Comparison of ENCODE assay signal across 28 cellular contexts in genomic region chr6:77362055-77362454, GRCh38.
"Had no signal": no experiment of that assay in that cellular context is flagged by ENCODE, and none has a peak within 500 bp of the region (broad histone marks: within the 10 kb centered on the region; RNA-seq: fewer than 3 reads in every experiment).

No MANE protein-coding gene starts in this region.

- DNase-seq: stimulated activated CD4-positive, alpha-beta T cell treated with anti-CD3 and anti-CD28 coated beads, Interleukin-2, amount 100 ng/mL, for 48 hours; stimulated activated CD4-positive, alpha-beta T cell treated with anti-CD3 and anti-CD28 coated beads, Interleukin-4, amount 100 ng/mL, for 1 hour; stimulated activated CD4-positive, alpha-beta T cell treated with anti-CD3 and anti-CD28 coated beads, Interleukin-4, amount 100 ng/mL, for 24 hours; stimulated activated CD4-positive, alpha-beta T cell treated with anti-CD3 and anti-CD28 coated beads, Interleukin-4, amount 100 ng/mL, for 4 hours; stimulated activated CD8-positive, alpha-beta memory T cell treated with anti-CD3 and anti-CD28 coated beads, Interleukin-4, amount 100 ng/mL, for 48 hours; stimulated activated naive B cell treated with anti-CD40 and anti-IgM and Interleukin-4, amounts not matched to agents 10 μg/mL and 1 μg/mL and 100 μg/mL, for 72 hours; stimulated activated naive CD4-positive, alpha-beta T cell; stimulated activated naive CD4-positive, alpha-beta T cell treated with Interleukin-2 at 50 U/mL for 16 hours; stimulated activated naive CD8-positive, alpha-beta T cell treated with anti-CD3 and anti-CD28 coated beads, Interleukin-15, amount 100 ng/mL, for 72 hours; stimulated activated naive CD8-positive, alpha-beta T cell treated with anti-CD3 and anti-CD28 coated beads, Interleukin-15, Interleukin-2, amounts not matched to agents 100 U/mL and 50 U/mL, for 24 hours; stomach; substantia nigra; testis; thyroid gland; tibial artery; transverse colon; upper lobe of left lung; upper lobe of right lung; uterus had no signal

- H3K27ac Mint-ChIP-seq: stimulated activated effector memory CD8-positive, alpha-beta T cell treated with anti-CD3 and anti-CD28 coated beads, Interleukin-12 subunit alpha, Interleukin-12 subunit beta, amount 100 ng/mL, for 72 hours; stimulated activated memory B cell treated with anti-CD40 and anti-IgM and Interleukin-4, amounts not matched to agents 10 μg/mL and 1 μg/mL and 100 μg/mL, for 72 hours; stimulated activated naive B cell treated with anti-CD40 and anti-IgM and Interleukin-4, amounts not matched to agents 10 μg/mL and 1 μg/mL and 100 μg/mL, for 72 hours; stimulated activated naive CD8-positive, alpha-beta T cell treated with anti-CD3 and anti-CD28 coated beads, Interleukin-15, amount 100 ng/mL, for 72 hours; stimulated activated naive CD8-positive, alpha-beta T cell treated with anti-CD3 and anti-CD28 coated beads, Interleukin-15, Interleukin-2, amounts not matched to agents 100 ng/mL and 50 ng/mL, for 24 hours; type B pancreatic cell had no signal

- H3K27me3 Mint-ChIP-seq: stimulated activated memory B cell treated with anti-CD40 and anti-IgM and Interleukin-4, amounts not matched to agents 10 μg/mL and 1 μg/mL and 100 μg/mL, for 72 hours; stimulated activated naive B cell treated with anti-CD40 and anti-IgM and Interleukin-4, amounts not matched to agents 10 μg/mL and 1 μg/mL and 100 μg/mL, for 72 hours; stimulated activated naive CD8-positive, alpha-beta T cell treated with anti-CD3 and anti-CD28 coated beads, Interleukin-15, amount 100 ng/mL, for 72 hours; stimulated activated naive CD8-positive, alpha-beta T cell treated with anti-CD3 and anti-CD28 coated beads, Interleukin-15, Interleukin-2, amounts not matched to agents 100 ng/mL and 50 ng/mL, for 24 hours; type B pancreatic cell had no signal

- H3K4me1 ChIP-seq: stomach, suprapubic skin, thyroid gland, tibial artery, tibial nerve, transverse colon, upper lobe of left lung, upper lobe of right lung, uterus, vagina had no signal

- FAIRE-seq: urothelium cell line had no signal

- ATAC-seq: stimulated activated effector memory CD8-positive, alpha-beta T cell treated with anti-CD3 and anti-CD28 coated beads, Interleukin-12 subunit alpha, Interleukin-12 subunit beta, amount 100 ng/mL, for 72 hours; stimulated activated memory B cell treated with anti-CD40 and anti-IgM and Interleukin-4, amounts not matched to agents 10 μg/mL and 1 μg/mL and 100 μg/mL, for 72 hours; stimulated activated naive B cell treated with anti-CD40 and anti-IgM and Interleukin-4, amounts not matched to agents 10 μg/mL and 1 μg/mL and 100 μg/mL, for 72 hours; stimulated activated naive CD8-positive, alpha-beta T cell treated with anti-CD3 and anti-CD28 coated beads, Interleukin-15, amount 100 ng/mL, for 72 hours; stimulated activated naive CD8-positive, alpha-beta T cell treated with anti-CD3 and anti-CD28 coated beads, Interleukin-15, Interleukin-2, amounts not matched to agents 100 U/mL and 50 U/mL, for 24 hours; upper lobe of right lung had no signal

- H3K27me3 ChIP-seq: stomach, suprapubic skin, testis, thyroid gland, tibial artery, tibial nerve, transverse colon, upper lobe of left lung, upper lobe of right lung, uterus, vagina had no signal

- H3K36me3 ChIP-seq: stomach, suprapubic skin, thoracic aorta, thyroid gland, tibial nerve, transverse colon, upper lobe of left lung, upper lobe of right lung, uterus, vagina had no signal

- H3K4me3 Mint-ChIP-seq: stimulated activated effector memory CD8-positive, alpha-beta T cell treated with anti-CD3 and anti-CD28 coated beads, Interleukin-12 subunit alpha, Interleukin-12 subunit beta, amount 100 ng/mL, for 72 hours; stimulated activated memory B cell treated with anti-CD40 and anti-IgM and Interleukin-4, amounts not matched to agents 10 μg/mL and 1 μg/mL and 100 μg/mL, for 72 hours; stimulated activated naive B cell treated with anti-CD40 and anti-IgM and Interleukin-4, amounts not matched to agents 10 μg/mL and 1 μg/mL and 100 μg/mL, for 72 hours; stimulated activated naive CD8-positive, alpha-beta T cell treated with anti-CD3 and anti-CD28 coated beads, Interleukin-15, amount 100 ng/mL, for 72 hours; stimulated activated naive CD8-positive, alpha-beta T cell treated with anti-CD3 and anti-CD28 coated beads, Interleukin-15, Interleukin-2, amounts not matched to agents 100 ng/mL and 50 ng/mL, for 24 hours; type B pancreatic cell had no signal

- H3K36me3 Mint-ChIP-seq: stimulated activated effector memory CD8-positive, alpha-beta T cell treated with anti-CD3 and anti-CD28 coated beads, Interleukin-12 subunit alpha, Interleukin-12 subunit beta, amount 100 ng/mL, for 72 hours; stimulated activated memory B cell treated with anti-CD40 and anti-IgM and Interleukin-4, amounts not matched to agents 10 μg/mL and 1 μg/mL and 100 μg/mL, for 72 hours; stimulated activated naive B cell treated with anti-CD40 and anti-IgM and Interleukin-4, amounts not matched to agents 10 μg/mL and 1 μg/mL and 100 μg/mL, for 72 hours; type B pancreatic cell had no signal

- H3K9me3 ChIP-seq: suprapubic skin, testis, thoracic aorta, thyroid gland, transverse colon, upper lobe of right lung, uterus, vagina had no signal

- H3K4me3 ChIP-seq: stomach, suprapubic skin, testis, thoracic aorta, thyroid gland, tibial artery, tibial nerve, transverse colon, upper lobe of left lung, upper lobe of right lung, uterus, vagina had no signal

- H3K27ac ChIP-seq: stomach, suprapubic skin, testis, thoracic aorta, thyroid gland, tibial artery, tibial nerve, transverse colon, upper lobe of left lung, upper lobe of right lung, uterus, vagina had no signal

- H3K4me1 Mint-ChIP-seq: stimulated activated effector memory CD8-positive, alpha-beta T cell treated with anti-CD3 and anti-CD28 coated beads, Interleukin-12 subunit alpha, Interleukin-12 subunit beta, amount 100 ng/mL, for 72 hours; stimulated activated memory B cell treated with anti-CD40 and anti-IgM and Interleukin-4, amounts not matched to agents 10 μg/mL and 1 μg/mL and 100 μg/mL, for 72 hours; stimulated activated naive B cell treated with anti-CD40 and anti-IgM and Interleukin-4, amounts not matched to agents 10 μg/mL and 1 μg/mL and 100 μg/mL, for 72 hours; stimulated activated naive CD8-positive, alpha-beta T cell treated with anti-CD3 and anti-CD28 coated beads, Interleukin-15, amount 100 ng/mL, for 72 hours had no signal
